ENCODE assay signal across 23 cellular contexts in the genomic region with DNA sequence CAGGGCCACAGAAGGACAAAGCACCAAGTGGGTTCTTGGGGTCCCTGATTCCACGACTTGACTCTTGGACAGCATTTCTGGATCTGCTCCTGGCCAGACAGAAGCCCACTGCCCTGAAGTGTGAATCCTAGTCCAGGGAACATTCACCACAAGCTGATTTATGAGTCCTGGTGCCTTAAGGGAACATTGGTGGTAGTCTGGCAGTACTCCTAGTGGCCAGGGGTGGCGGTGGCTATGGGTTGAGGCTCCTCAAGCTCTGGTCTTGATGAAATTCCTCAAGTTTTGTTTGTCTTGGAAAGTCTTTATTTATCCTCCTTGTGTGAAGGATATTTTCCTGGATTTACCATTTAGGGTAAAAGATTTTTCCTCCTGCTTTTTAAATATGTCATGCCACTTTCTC.
A peak's percentile ranks its signal among the peaks of the same experiment; 100 is the strongest.
DNase-seq lines count a peak whose midpoint lies in the region; ATAC-seq and TF ChIP-seq lines count a peak whose summit lies in the region.
"Had no signal": no experiment of that assay in that cellular context is flagged by ENCODE, and none has a peak within 500 bp of the region (broad histone marks: within the 10 kb centered on the region; RNA-seq: fewer than 3 reads in every experiment).

No MANE protein-coding gene starts in this region.

- no peaks in the 10 kb centered on the region for H3K9me3 ChIP-seq in vagina
- H3K9me3 ChIP-seq: A549, BE2C had no signal

- H3K27me3 ChIP-seq in brain microvascular endothelial cell (replicated peaks) = no peaks in the 10 kb centered on the region
- no peaks in the 10 kb centered on the region for H3K27me3 ChIP-seq in vagina
- H3K27me3 ChIP-seq: BE2C, breast epithelium, stomach had no signal

- no peaks in the 10 kb centered on the region for H3K4me1 ChIP-seq in vagina
- H3K4me1 ChIP-seq: A549, BE2C, breast epithelium, Caco-2, stomach had no signal

- DNase-seq in NCI-H82 (lab: John Stamatoyannopoulos, UW) (peak; percentile 20), NCI-H82 treated with DMSO at 0.1 percent for 48 hours (lab: John Stamatoyannopoulos, UW; ENCODE audit: unreplicated experiment) (no peak), brain microvascular endothelial cell (no peak), A172 (ENCODE audit: low spot score) (no peak), DMS153 (lab: John Stamatoyannopoulos, UW) (no peak), vagina (ENCODE audit: extremely low spot score in 2 of 2) (no peak)
- DNase-seq in stimulated activated CD4-positive, alpha-beta T cell treated with anti-CD3 and anti-CD28 coated beads, Interleukin-4, amount 100 ng/mL, for 1 hour = no peak
- DNase-seq: activated CD8-positive, alpha-beta T cell treated with anti-CD3 and anti-CD28 coated beads for 36 hours; activated gamma-delta T cell treated with Interleukin-2 at 50 U/mL for 16 hours; BE2C; Caco-2; cortex of kidney; GDM1; H7; NCI-H1436 treated with DMSO at 0.1 percent for 48 hours; NCI-H2171; NCI-H526 treated with DMSO at 0.1 percent for 48 hours; occipital lobe; stomach had no signal

- H3K27ac ChIP-seq in brain microvascular endothelial cell (no peak overlapping the region), vagina (no peak overlapping the region)
- H3K27ac ChIP-seq: A549, breast epithelium, stomach had no signal

- TF ChIP-seq CTCF in brain microvascular endothelial cell (IDR thresholded peaks at IDR 0.05; ENCODE audit: low read depth, low read length, missing control alignments) (peak; percentile 28), vagina (IDR thresholded peaks at IDR 0.05) (no peak)

- TF ChIP-seq POLR2A in vagina (IDR thresholded peaks at IDR 0.05) = no peak

- H3K4me3 ChIP-seq in brain microvascular endothelial cell (ENCODE audit: low read depth, low read length) = no peak overlapping the region
- no peak overlapping the region for H3K4me3 ChIP-seq in vagina
- H3K4me3 ChIP-seq: A549, breast epithelium, lung, stomach had no signal

- peak; percentile 70 for ATAC-seq in HG03159 (IDR thresholded peaks at IDR 0.05; ENCODE audit: unreplicated experiment)
- ATAC-seq: A549; activated CD8-positive, alpha-beta T cell treated with anti-CD3 and anti-CD28 coated beads for 36 hours had no signal

- H3K36me3 ChIP-seq in brain microvascular endothelial cell (replicated peaks) (no peaks in the 10 kb centered on the region), vagina (no peaks in the 10 kb centered on the region)
- H3K36me3 ChIP-seq: BE2C, breast epithelium, stomach had no signal

- intact Hi-C loops in vagina (cut with DNase I) = no loop called here

- in situ Hi-C loops in brain microvascular endothelial cell (cut with HindIII; ENCODE audit: low pct_ligation_motif_present, low sequenced_read_pairs) = no loop called here
